ENCODE assay signal across 15 cellular contexts in the genomic region with DNA sequence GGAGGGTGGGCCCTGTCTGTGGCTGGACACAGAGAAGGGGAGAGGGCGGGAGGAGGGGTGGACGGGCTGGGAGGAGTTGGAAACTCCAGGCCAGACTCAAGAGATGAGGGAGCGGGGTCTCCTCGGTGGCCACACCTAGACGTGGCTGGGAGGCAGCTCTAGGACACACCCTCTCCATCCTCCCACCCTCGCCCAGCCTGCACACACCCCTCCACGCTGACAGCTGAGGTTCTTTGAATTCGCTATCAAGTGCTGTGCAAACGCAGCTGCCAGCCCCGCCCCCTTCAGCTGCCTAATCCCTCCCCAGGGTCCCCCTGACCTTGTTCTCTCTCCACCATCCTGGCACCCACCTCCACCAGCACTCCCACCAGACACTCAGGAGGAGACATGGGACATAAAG. TPM values are rescaled to one million over a fixed set of nuclear protein-coding genes. Genes with fewer than 3 reads are reported as not detected.
DNase-seq lines count a peak whose midpoint lies in the region; TF ChIP-seq lines count a peak whose summit lies in the region.
"Had no signal": no experiment of that assay in that cellular context is flagged by ENCODE, and none has a peak within 500 bp of the region (broad histone marks: within the 10 kb centered on the region; RNA-seq: fewer than 3 reads in every experiment).

No MANE protein-coding gene starts in this region.

- H3K36me3 ChIP-seq in GM23248 (ENCODE audit: low read depth), result no peaks in the 10 kb centered on the region
- no peaks in the 10 kb centered on the region for H3K36me3 ChIP-seq in Peyer's patch
- H3K36me3 ChIP-seq: gastroesophageal sphincter had no signal

- H3K27ac Mint-ChIP-seq in glutamatergic neuron (ENCODE audit: unreplicated experiment), result no peak overlapping the region

- no peaks in the 10 kb centered on the region for H3K9me2 ChIP-seq in GM23248 (ENCODE audit: insufficient read depth)

- in situ Hi-C loops in GM23248 (cut with MboI), result no loop called here

- H3K9me3 ChIP-seq in GM23248 (ENCODE audit: low read depth), result no peaks in the 10 kb centered on the region
- no peaks in the 10 kb centered on the region for H3K9me3 ChIP-seq in Peyer's patch
- H3K9me3 ChIP-seq: gastroesophageal sphincter had no signal

- no peaks in the 10 kb centered on the region for H3K36me3 Mint-ChIP-seq in glutamatergic neuron (ENCODE audit: unreplicated experiment)
- H3K36me3 Mint-ChIP-seq: activated naive CD4-positive, alpha-beta T cell treated with anti-CD3 and anti-CD28 coated beads, Interleukin-2, amount 50 U/mL, for 72 hours had no signal

- H3K27me3 Mint-ChIP-seq in glutamatergic neuron (ENCODE audit: unreplicated experiment), result peaks cover 9% of the 10 kb centered on the region

- H3K4me1 Mint-ChIP-seq in glutamatergic neuron (ENCODE audit: low read depth, unreplicated experiment), result peaks cover 2% of the 10 kb centered on the region

- no peaks in the 10 kb centered on the region for H4K20me1 ChIP-seq in GM23248 (ENCODE audit: insufficient read depth)

- 42 to 60% methylated on average over 5 to 10 of the region's 10 CpGs for WGBS in GM23248 (ENCODE audit: low coverage in 1 of 2, low lambda C conversion rate in 2 of 2, missing lambda C conversion rate in 2 of 2), 2 experiments

- H2AFZ ChIP-seq in GM23248, result no peak overlapping the region

- peaks cover 1% of the 10 kb centered on the region for H3K9me3 Mint-ChIP-seq in glutamatergic neuron (ENCODE audit: unreplicated experiment)
- H3K9me3 Mint-ChIP-seq: activated naive CD4-positive, alpha-beta T cell treated with anti-CD3 and anti-CD28 coated beads, Interleukin-2, amount 50 U/mL, for 72 hours had no signal

- peak; percentile 81 for DNase-seq in COLO668 (lab: John Stamatoyannopoulos, UW; ENCODE audit: unreplicated experiment)
- peak; percentile 0 for DNase-seq in NCI-H128 (lab: John Stamatoyannopoulos, UW; ENCODE audit: unreplicated experiment)
- peak; percentile 43 for DNase-seq in NCI-H2227 treated with DMSO at 0.1 percent for 48 hours (lab: John Stamatoyannopoulos, UW)
- peak; percentile 68 for DNase-seq in glutamatergic neuron
- no peak for DNase-seq in activated gamma-delta T cell treated with Interleukin-2 at 50 U/mL for 16 hours
- DNase-seq in stimulated activated CD4-positive, alpha-beta T cell treated with anti-CD3 and anti-CD28 coated beads, Interleukin-2, amount 100 ng/mL, for 24 hours, result no peak
- no peak for DNase-seq in GM23248
- DNase-seq in Peyer's patch, result no peak
- DNase-seq: activated CD4-positive, CD25-positive, alpha-beta regulatory T cell; central memory CD4-positive, alpha-beta T cell; MM.1S had no signal

- TF ChIP-seq CTCF in glutamatergic neuron (IDR thresholded peaks at IDR 0.05; ENCODE audit: partially characterized antibody, unreplicated experiment) (no peak), Peyer's patch (IDR thresholded peaks at IDR 0.05) (no peak)

- H3K4me1 ChIP-seq in GM23248 (ENCODE audit: insufficient read depth), result no peaks in the 10 kb centered on the region
- no peaks in the 10 kb centered on the region for H3K4me1 ChIP-seq in Peyer's patch
- H3K4me1 ChIP-seq: gastroesophageal sphincter had no signal

- H3K4me3 Mint-ChIP-seq in glutamatergic neuron (ENCODE audit: unreplicated experiment), result no peak overlapping the region

- H3K4me3 ChIP-seq in GM23248, result no peak overlapping the region
- no peak overlapping the region for H3K4me3 ChIP-seq in Peyer's patch
- H3K4me3 ChIP-seq: gastroesophageal sphincter, smooth muscle cell had no signal

- no peak overlapping the region for H3K4me2 ChIP-seq in GM23248 (ENCODE audit: unreplicated experiment)
- H3K4me2 ChIP-seq: smooth muscle cell had no signal

- H3K27ac ChIP-seq in GM23248 (no peak overlapping the region), Peyer's patch (no peak overlapping the region)
- H3K27ac ChIP-seq: gastroesophageal sphincter had no signal

- H3F3A ChIP-seq in GM23248 (ENCODE audit: insufficient read depth), result no peaks in the 10 kb centered on the region

- TF ChIP-seq POLR2A in Peyer's patch (IDR thresholded peaks at IDR 0.05), result no peak

- H3K79me2 ChIP-seq in GM23248 (ENCODE audit: insufficient read depth), result no peaks in the 10 kb centered on the region

- no peak overlapping the region for H3K9ac ChIP-seq in GM23248

- no peaks in the 10 kb centered on the region for H3K27me3 ChIP-seq in GM23248 (replicated peaks; ENCODE audit: insufficient read depth)
- no peaks in the 10 kb centered on the region for H3K27me3 ChIP-seq in Peyer's patch
- H3K27me3 ChIP-seq: gastroesophageal sphincter had no signal

RNA-seq across cellular contexts. Expression of a gene that starts 48.7 kb away (rescaled TPM):
- 1.3 TPM for total RNA-seq in glutamatergic neuron (ENCODE audit: unreplicated experiment)
- total RNA-seq in GM23248 (2014; rRNA removed; shearing (Covaris generic)), result not detected in 2 replicates
- polyA plus RNA-seq in GM23248 (2016; fragmentation: Nextera tagmentation; extraction: Ambion mirVana), result 0.18 and 0.64 TPM in 2 replicates
- under 1 TPM in 2 of 4 donors, not detected in 2; under 0.01 to 0.67 TPM for total RNA-seq in Peyer's patch
- total RNA-seq: endothelial cell of umbilical vein had no signal
- polyA plus RNA-seq: endothelial cell of umbilical vein had no signal

Comparison
In these comparisons a context has a peak if more than half of its experiments do, and no peak if none do; other contexts are left out.
1. DNase-seq: peak in COLO668 (single experiment), NCI-H128 (single experiment), NCI-H2227 treated with DMSO at 0.1 percent for 48 hours (single experiment) and glutamatergic neuron (single experiment); none in activated gamma-delta T cell treated with Interleukin-2 at 50 U/mL for 16 hours (single experiment), stimulated activated CD4-positive, alpha-beta T cell treated with anti-CD3 and anti-CD28 coated beads, Interleukin-2, amount 100 ng/mL, for 24 hours (0 of 2), GM23248 (single experiment) and Peyer's patch (0 of 3).